In the genomic region with DNA sequence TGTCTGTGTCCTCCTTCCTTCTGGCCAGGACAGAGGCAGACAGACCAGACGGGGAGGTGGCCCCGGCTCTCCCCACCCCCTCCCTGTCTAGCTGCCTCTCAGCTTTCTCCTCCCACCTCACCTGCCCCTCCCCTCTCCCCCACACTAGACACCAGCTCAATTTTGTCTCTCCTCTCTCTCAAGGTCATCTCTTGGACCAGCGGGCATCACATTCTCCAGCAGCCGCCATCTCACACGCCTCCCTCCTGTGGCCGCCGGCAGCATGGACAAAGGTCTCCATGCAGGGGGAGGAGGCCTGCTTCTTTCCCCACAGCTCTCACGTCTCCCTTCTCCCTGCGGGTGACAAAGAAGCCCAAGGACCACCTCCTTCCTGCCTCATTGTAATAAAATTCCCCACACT, we compare ENCODE assay signal across 16 cellular contexts. TPM values are rescaled to one million over a fixed set of nuclear protein-coding genes. Genes with fewer than 3 reads are reported as not detected.
DNase-seq lines count a peak whose midpoint lies in the region; ATAC-seq, FAIRE-seq and TF ChIP-seq lines count a peak whose summit lies in the region.
"Had no signal": no experiment of that assay in that cellular context is flagged by ENCODE, and none has a peak within 500 bp of the region (broad histone marks: within the 10 kb centered on the region; RNA-seq: fewer than 3 reads in every experiment).

No MANE protein-coding gene starts in this region.

- no peaks in the 10 kb centered on the region for H3K27me3 ChIP-seq in adipocyte (replicated peaks; ENCODE audit: control insufficient read depth, insufficient read depth, low read length)
- H3K27me3 ChIP-seq in heart right ventricle, result no peaks in the 10 kb centered on the region
- no peaks in the 10 kb centered on the region for H3K27me3 ChIP-seq in neuronal stem cell (ENCODE audit: control insufficient read depth in 3 of 3, insufficient read depth in 3 of 3, low read depth in 1 of 3, low read length in 3 of 3)
- no peaks in the 10 kb centered on the region for H3K27me3 ChIP-seq in BE2C

- H2BK5ac ChIP-seq in neuronal stem cell (ENCODE audit: low read length), result no peak overlapping the region

- H2BK120ac ChIP-seq in neuronal stem cell (ENCODE audit: low read depth, low read length), result no peak overlapping the region

- no peaks in the 10 kb centered on the region for H3K79me1 ChIP-seq in neuronal stem cell (ENCODE audit: low read depth, low read length)

- DNase-seq in ELF-1 (ENCODE audit: low read depth, low spot score) (peak; percentile 61), adipocyte (ENCODE audit: low read depth) (no peak), heart right ventricle (peak; percentile 34 to 78), neuronal stem cell (ENCODE audit: low spot score) (no peak), D721Med (ENCODE audit: insufficient read length, low spot score) (no peak), BE2C (no peak)
- DNase-seq: activated CD8-positive, alpha-beta memory T cell treated with anti-CD3 and anti-CD28 coated beads for 24 hours; activated naive CD4-positive, alpha-beta T cell treated with anti-CD3 and anti-CD28 coated beads for 36 hours; cortex of kidney; DMS153; naive thymus-derived CD8-positive, alpha-beta T cell; T1000 had no signal

- no peak overlapping the region for H2BK12ac ChIP-seq in neuronal stem cell (ENCODE audit: low read length)

- H2AK5ac ChIP-seq in neuronal stem cell (ENCODE audit: low read depth, low read length), result no peak overlapping the region

- H3K4me1 ChIP-seq in adipocyte (ENCODE audit: control insufficient read depth, insufficient read depth, low read length) (peaks cover 61% of the 10 kb centered on the region), heart right ventricle (peaks cover 28 to 88% (median 59%) of the 10 kb centered on the region in 9 donors), neuronal stem cell (ENCODE audit: control insufficient read depth in 2 of 2, insufficient read depth in 1 of 2, low read depth in 1 of 2, low read length in 2 of 2) (peaks cover 37 to 42% of the 10 kb centered on the region in 2 donors), BE2C (peaks cover 4% of the 10 kb centered on the region)

- H4K8ac ChIP-seq in neuronal stem cell (ENCODE audit: low read depth, low read length), result no peak overlapping the region

- no peak overlapping the region for H4K91ac ChIP-seq in neuronal stem cell (ENCODE audit: low read depth, low read length, poor library complexity)

- H2AFZ ChIP-seq in neuronal stem cell (ENCODE audit: low read length), result peak overlapping the region; percentile 93

- peak overlapping the region; percentile 39 to 91 (median 86) for H3K27ac ChIP-seq in heart right ventricle
- no peak overlapping the region for H3K27ac ChIP-seq in neuronal stem cell (replicated peaks; ENCODE audit: low read length)

- no peak overlapping the region for H3K4me2 ChIP-seq in neuronal stem cell (ENCODE audit: insufficient read depth, low read length, poor library complexity, severe bottlenecking)

- ATAC-seq in heart right ventricle (peak; percentile 27 to 78 (median 64)), GM18858 (IDR thresholded peaks at IDR 0.05; ENCODE audit: unreplicated experiment) (no peak), GM21367 (IDR thresholded peaks at IDR 0.05; ENCODE audit: unreplicated experiment) (no peak)
- ATAC-seq: naive thymus-derived CD8-positive, alpha-beta T cell; Panc1 had no signal

- H2BK15ac ChIP-seq in neuronal stem cell (ENCODE audit: low read length), result no peak overlapping the region

- no peak for FAIRE-seq in D721Med (lab: Jason Lieb, UNC)

- H3K18ac ChIP-seq in neuronal stem cell (ENCODE audit: low read length), result no peak overlapping the region

- H3K9ac ChIP-seq in adipocyte (ENCODE audit: low read length) (peak overlapping the region; percentile 53), neuronal stem cell (ENCODE audit: low read depth, low read length, poor library complexity) (no peak overlapping the region)

- H3K14ac ChIP-seq in neuronal stem cell (ENCODE audit: low read length), result no peak overlapping the region

- WGBS in heart right ventricle, 2 donors, result 34 to 39% methylated on average over 8 to 9 of the region's 9 CpGs
- no CpG with 5 or more reads among the region's 9 CpGs for WGBS in neuronal stem cell (ENCODE audit: extremely low coverage in 2 of 2, insufficient read length in 2 of 2, insufficient replicate concordance in 1 of 2), 2 donors

- H3K4ac ChIP-seq in neuronal stem cell (ENCODE audit: low read length), result no peak overlapping the region

- intact Hi-C loops in heart right ventricle (cut with DNase I), result loop anchor here (1.0 to 10.0 kb wide), 9 partner anchors 47 to 286 kb away; a partner anchor contains a TSS

- no peak overlapping the region for H3K23ac ChIP-seq in neuronal stem cell (ENCODE audit: low read depth, low read length, poor library complexity)

- H3K36me3 ChIP-seq in adipocyte (ENCODE audit: control insufficient read depth, insufficient read depth, low read length, severe bottlenecking) (no peaks in the 10 kb centered on the region), heart right ventricle (no peaks in the 10 kb centered on the region), neuronal stem cell (replicated peaks in 1 of 2; ENCODE audit: control insufficient read depth in 2 of 2, insufficient read depth in 2 of 2, low read length in 2 of 2) (no peaks in the 10 kb centered on the region), BE2C (no peaks in the 10 kb centered on the region)

- H3K4me3 ChIP-seq in adipocyte (ENCODE audit: low read length) (no peak overlapping the region), heart right ventricle (no peak overlapping the region), neuronal stem cell (ENCODE audit: low read length in 2 of 2) (peak overlapping the region in 1 of 2 donors; percentile 2), BE2C (ENCODE audit: low read depth, low read length) (no peak overlapping the region)

- H3K9me3 ChIP-seq in adipocyte (ENCODE audit: control insufficient read depth, low read length), result no peaks in the 10 kb centered on the region
- no peaks in the 10 kb centered on the region for H3K9me3 ChIP-seq in heart right ventricle
- H3K9me3 ChIP-seq in neuronal stem cell (replicated peaks in 1 of 2; ENCODE audit: control insufficient read depth in 2 of 2, insufficient read depth in 1 of 2, low read depth in 1 of 2, low read length in 2 of 2), result no peaks in the 10 kb centered on the region
- H3K9me3 ChIP-seq in BE2C, result no peaks in the 10 kb centered on the region

- TF ChIP-seq CTCF in heart right ventricle (IDR thresholded peaks at IDR 0.05), result peak in 6 of 9 donors; percentile 9 to 45 (median 26)
- no peak for TF ChIP-seq CTCF in D721Med (IDR thresholded peaks at IDR 0.05; ENCODE audit: insufficient read depth, missing control alignments)
- TF ChIP-seq CTCF in BE2C (IDR thresholded peaks at IDR 0.05; ENCODE audit: low read depth, low read length), result no peak

RNA-seq across cellular contexts. Expression of a gene that starts 14.5 kb away (rescaled TPM):
- total RNA-seq in heart right ventricle, result not detected
- polyA plus RNA-seq in heart right ventricle, result not detected
- polyA plus RNA-seq in neuronal stem cell (2013, experiment 1 of 2), result 0.11 TPM
- 0.08 TPM for polyA plus RNA-seq in neuronal stem cell (2013, experiment 2 of 2)
- polyA plus RNA-seq in BE2C (2012; ENCODE audit: insufficient read depth, insufficient read length, low read depth), result not detected
- total RNA-seq: activated naive CD4-positive, alpha-beta T cell treated with anti-CD3 and anti-CD28 coated beads for 36 hours; naive thymus-derived CD8-positive, alpha-beta T cell; NCI-H460 had no signal
- polyA plus RNA-seq: naive thymus-derived CD8-positive, alpha-beta T cell had no signal

RNA-seq across cellular contexts. Expression of a gene that starts 32.9 kb away (rescaled TPM):
- 10 to 100 TPM in 7 of 10 donors, 1 to 10 TPM in 3; 3.3 to 37.1 (median 14.1) TPM for total RNA-seq in heart right ventricle
- polyA plus RNA-seq in heart right ventricle, result 10 to 100 TPM; 15.0 to 15.3 TPM
- 3.9 TPM for polyA plus RNA-seq in neuronal stem cell (2013, experiment 1 of 2)
- 4.0 TPM for polyA plus RNA-seq in neuronal stem cell (2013, experiment 2 of 2)
- not detected for polyA plus RNA-seq in BE2C (2012; ENCODE audit: insufficient read depth, insufficient read length, low read depth)
- total RNA-seq: activated naive CD4-positive, alpha-beta T cell treated with anti-CD3 and anti-CD28 coated beads for 36 hours; naive thymus-derived CD8-positive, alpha-beta T cell; NCI-H460 had no signal
- polyA plus RNA-seq: naive thymus-derived CD8-positive, alpha-beta T cell had no signal

Comparison
In these comparisons a context has a peak if more than half of its experiments do, and no peak if none do; other contexts are left out.
1. DNase-seq: peak in ELF-1 (single experiment) and heart right ventricle (2 of 2); none in adipocyte (single experiment), neuronal stem cell (single experiment), D721Med (single experiment) and BE2C (single experiment).
2. ATAC-seq: peak in heart right ventricle (8 of 8); none in GM18858 (single experiment) and GM21367 (single experiment).
3. CTCF ChIP-seq: peak in heart right ventricle (6 of 9); none in D721Med (single experiment) and BE2C (single experiment).